In genomic region chr1:43366601-43367025, GRCh38 we compare ENCODE assay signal across 8 cellular contexts. TPM values are rescaled to one million over a fixed set of nuclear protein-coding genes. Genes with fewer than 3 reads are reported as not detected.
DNase-seq lines count a peak whose midpoint lies in the region; ATAC-seq and TF ChIP-seq lines count a peak whose summit lies in the region.

No MANE protein-coding gene starts in this region.

- no peaks in the 10 kb centered on the region for H3K27me3 ChIP-seq in ascending aorta
- no peaks in the 10 kb centered on the region for H3K27me3 ChIP-seq in tibial artery

- H3K27ac ChIP-seq in ascending aorta (peak overlapping the region; percentile 96), tibial artery (peak overlapping the region; percentile 93 to 97)

- TF ChIP-seq CTCF in ascending aorta (IDR thresholded peaks at IDR 0.05) (no peak), tibial artery (IDR thresholded peaks at IDR 0.05) (no peak)

- peaks cover 12 to 22% of the 10 kb centered on the region in 2 donors for H3K4me1 ChIP-seq in ascending aorta
- peaks cover 0 to 32% (median 27%) of the 10 kb centered on the region in 4 donors for H3K4me1 ChIP-seq in tibial artery

- H3K4me3 ChIP-seq in ascending aorta (peak overlapping the region; percentile 96 to 97), tibial artery (peak overlapping the region; percentile 77 to 96)

- H3K9me3 Mint-ChIP-seq in activated T-cell treated with anti-CD3 and anti-CD28 coated beads, Interleukin-2, amount 50 U/mL, for 4 hours, result no peaks in the 10 kb centered on the region

- peaks cover 16% of the 10 kb centered on the region for H3K36me3 Mint-ChIP-seq in activated T-cell treated with anti-CD3 and anti-CD28 coated beads, Interleukin-2, amount 50 U/mL, for 4 hours (ENCODE audit: insufficient read depth)

- no peaks in the 10 kb centered on the region for H3K27me3 Mint-ChIP-seq in activated T-cell treated with anti-CD3 and anti-CD28 coated beads, Interleukin-2, amount 50 U/mL, for 4 hours (ENCODE audit: low read depth)

- no peak for ATAC-seq in activated T-cell treated with anti-CD3 and anti-CD28 coated beads, Interleukin-2, amount 50 U/mL, for 4 hours
- peak; percentile 11 for ATAC-seq in left colon
- ATAC-seq in GM18502 (IDR thresholded peaks at IDR 0.05; ENCODE audit: poor library complexity, unreplicated experiment), result no peak
- ATAC-seq in HG03460 (IDR thresholded peaks at IDR 0.05; ENCODE audit: unreplicated experiment), result no peak

- peaks cover 29% of the 10 kb centered on the region for H3K4me1 Mint-ChIP-seq in activated T-cell treated with anti-CD3 and anti-CD28 coated beads, Interleukin-2, amount 50 U/mL, for 4 hours (ENCODE audit: low read depth)

- intact Hi-C loops in ascending aorta (cut with DNase I) (no loop called here), left colon (cut with DNase I, micrococcal nuclease) (no loop called here), tibial artery (cut with DNase I; ENCODE audit: low total_unique reads) (loop anchor here (10.0 kb wide), 1 partner anchor 192 kb away; the partner anchor contains the start of genes CFAP57 and EBNA1BP2)

- H3K4me3 Mint-ChIP-seq in activated T-cell treated with anti-CD3 and anti-CD28 coated beads, Interleukin-2, amount 50 U/mL, for 4 hours, result peak overlapping the region; percentile 90

- H3K36me3 ChIP-seq in ascending aorta, result peaks cover 34 to 37% of the 10 kb centered on the region in 2 donors
- H3K36me3 ChIP-seq in tibial artery, result peaks cover 29 to 42% (median 31%) of the 10 kb centered on the region in 3 donors

- H3K9me3 ChIP-seq in ascending aorta (no peaks in the 10 kb centered on the region), tibial artery (no peaks in the 10 kb centered on the region)

- DNase-seq in activated T-cell treated with anti-CD3 and anti-CD28 coated beads, Interleukin-2, amount 50 U/mL, for 4 hours, result no peak
- no peak for DNase-seq in activated T-cell treated with anti-CD3 and anti-CD28 coated beads for 4 hours
- DNase-seq in ascending aorta (ENCODE audit: low spot score in 2 of 2), result no peak
- DNase-seq in left colon, result no peak
- no peak for DNase-seq in tibial artery
- DNase-seq in NCI-H128 (lab: John Stamatoyannopoulos, UW; ENCODE audit: unreplicated experiment), result no peak

RNA-seq across cellular contexts. Expression of gene ELOVL1, which starts 1.2 kb away (rescaled TPM):
- 10 to 100 TPM; 91.4 to 99.8 (median 92.8) TPM for total RNA-seq in activated T-cell treated with anti-CD3 and anti-CD28 coated beads, Interleukin-2, amount 50 U/mL, for 4 hours
- total RNA-seq in ascending aorta, result 39.9 TPM
- total RNA-seq in left colon, result 100 to 1,000 TPM; 135 to 152 TPM

RNA-seq across cellular contexts. Expression of gene CDC20, which starts 7.8 kb away (rescaled TPM):
- 10 to 100 TPM; 47.3 to 70.1 (median 60.3) TPM for total RNA-seq in activated T-cell treated with anti-CD3 and anti-CD28 coated beads, Interleukin-2, amount 50 U/mL, for 4 hours
- not detected for total RNA-seq in ascending aorta
- total RNA-seq in left colon, result 10 to 100 TPM; 10.5 to 24.3 TPM

RNA-seq across cellular contexts. Expression of gene MED8, which starts 23.0 kb away (rescaled TPM):
- total RNA-seq in activated T-cell treated with anti-CD3 and anti-CD28 coated beads, Interleukin-2, amount 50 U/mL, for 4 hours, result 10 to 100 TPM; 49.8 to 59.1 (median 50.4) TPM
- 15.3 TPM for total RNA-seq in ascending aorta
- 10 to 100 TPM; 39.1 to 39.5 TPM for total RNA-seq in left colon

RNA-seq across cellular contexts. Expression of gene SZT2, which starts 23.1 kb away (rescaled TPM):
- 10 to 100 TPM; 37.1 to 44.2 (median 39.5) TPM for total RNA-seq in activated T-cell treated with anti-CD3 and anti-CD28 coated beads, Interleukin-2, amount 50 U/mL, for 4 hours
- 35.9 TPM for total RNA-seq in ascending aorta
- 10 to 100 TPM; 49.5 to 73.2 TPM for total RNA-seq in left colon

RNA-seq across cellular contexts. Expression of gene MPL, which starts 29.0 kb away (rescaled TPM):
- not detected for total RNA-seq in activated T-cell treated with anti-CD3 and anti-CD28 coated beads, Interleukin-2, amount 50 U/mL, for 4 hours
- total RNA-seq in ascending aorta (not detected), left colon (under 1 TPM in 1 of 2 donors, not detected in 1; 0.56 TPM)

Comparison
In these comparisons a context has a peak if more than half of its experiments do, and no peak if none do; other contexts are left out.
1. RNA of gene CDC20, which starts 7.8 kb away (total RNA-seq): 47.3 to 70.1 TPM in activated T-cell treated with anti-CD3 and anti-CD28 coated beads, Interleukin-2, amount 50 U/mL, for 4 hours and 10.5 to 24.3 TPM in left colon; not detected in ascending aorta (single experiment); every median in the first group is over 10 times any median in the second.